Comparison of ENCODE assay signal across 14 cellular contexts in genomic region chr5:168837852-168838251, GRCh38.
DNase-seq lines count a peak whose midpoint lies in the region; ATAC-seq and TF ChIP-seq lines count a peak whose summit lies in the region.
"Had no signal": no experiment of that assay in that cellular context is flagged by ENCODE, and none has a peak within 500 bp of the region (broad histone marks: within the 10 kb centered on the region; RNA-seq: fewer than 3 reads in every experiment).

No MANE protein-coding gene starts in this region.

- peaks cover 0 to 12% of the 10 kb centered on the region in 2 donors for H3K4me1 ChIP-seq in right atrium auricular region
- H3K4me1 ChIP-seq in heart left ventricle: peaks cover 0 to 12% (median 2%) of the 10 kb centered on the region in 12 donors
- H3K4me1 ChIP-seq: A549, Caco-2, HAP-1 had no signal

- H3K27ac ChIP-seq in right atrium auricular region: peak overlapping the region; percentile 23 to 50
- no peak overlapping the region for H3K27ac ChIP-seq in heart left ventricle
- H3K27ac ChIP-seq: A549 had no signal

- CTCF ChIA-PET in activated CD8-positive, alpha-beta T cell treated with anti-CD3 and anti-CD28 coated beads for 36 hours (lab: Charles Lee): interaction anchor here (1.9 to 2.3 kb wide), 2 partner anchors 10 to 36 kb away, joined by 4 to 6 read pairs; no protein-coding TSS in a partner anchor
- CTCF ChIA-PET in activated CD8-positive, alpha-beta T cell treated with anti-CD3 and anti-CD28 coated beads, Interleukin-2, amount 10 ng/mL, durations not matched to agents 7 days and 5 days (lab: Charles Lee): no interaction called here

- TF ChIP-seq CTCF in activated CD8-positive, alpha-beta T cell treated with anti-CD3 and anti-CD28 coated beads for 36 hours (IDR thresholded peaks at IDR 0.05): no peak
- TF ChIP-seq CTCF in right atrium auricular region (IDR thresholded peaks at IDR 0.05): no peak
- no peak for TF ChIP-seq CTCF in heart left ventricle (IDR thresholded peaks at IDR 0.05)

- peaks cover 32% of the 10 kb centered on the region for H3K4me1 Mint-ChIP-seq in activated CD8-positive, alpha-beta T cell treated with anti-CD3 and anti-CD28 coated beads for 36 hours (ENCODE audit: low read depth)
- peaks cover 27% of the 10 kb centered on the region for H3K4me1 Mint-ChIP-seq in activated CD8-positive, alpha-beta T cell treated with anti-CD3 and anti-CD28 coated beads, Interleukin-2, amount 10 ng/mL, durations not matched to agents 7 days and 5 days (ENCODE audit: low read depth)
- H3K4me1 Mint-ChIP-seq in activated naive CD8-positive, alpha-beta T cell (ENCODE audit: low read depth): peaks cover 5% of the 10 kb centered on the region
- peaks cover 50% of the 10 kb centered on the region for H3K4me1 Mint-ChIP-seq in stimulated activated naive CD8-positive, alpha-beta T cell treated with anti-CD3 and anti-CD28 coated beads, Interleukin-15, amount 100 ng/mL, for 72 hours
- H3K4me1 Mint-ChIP-seq: CD14-positive monocyte; CD8-positive, alpha-beta memory T cell had no signal

- peaks cover 6% of the 10 kb centered on the region for H3K36me3 Mint-ChIP-seq in activated CD8-positive, alpha-beta T cell treated with anti-CD3 and anti-CD28 coated beads for 36 hours (ENCODE audit: low read depth)
- H3K36me3 Mint-ChIP-seq in activated CD8-positive, alpha-beta T cell treated with anti-CD3 and anti-CD28 coated beads, Interleukin-2, amount 10 ng/mL, durations not matched to agents 7 days and 5 days (ENCODE audit: low read depth): peaks cover 3% of the 10 kb centered on the region
- H3K36me3 Mint-ChIP-seq in activated naive CD8-positive, alpha-beta T cell: no peaks in the 10 kb centered on the region
- H3K36me3 Mint-ChIP-seq: CD14-positive monocyte; CD8-positive, alpha-beta memory T cell had no signal

- 62 to 82% (median 76%) methylated on average over 3 of the region's 3 CpGs for WGBS in heart left ventricle, 4 donors

- intact Hi-C loops in activated CD8-positive, alpha-beta T cell treated with anti-CD3 and anti-CD28 coated beads for 36 hours (cut with micrococcal nuclease): loop anchor here (5.0 kb wide), 1 partner anchor 36 kb away; no protein-coding TSS in a partner anchor
- intact Hi-C loops in heart left ventricle (cut with DNase I): no loop called here

- no peak for ATAC-seq in activated CD8-positive, alpha-beta T cell treated with anti-CD3 and anti-CD28 coated beads for 36 hours
- no peak for ATAC-seq in activated CD8-positive, alpha-beta T cell treated with anti-CD3 and anti-CD28 coated beads, Interleukin-2, amount 10 ng/mL, durations not matched to agents 7 days and 5 days
- ATAC-seq in heart left ventricle: no peak
- no peak for ATAC-seq in stimulated activated naive CD8-positive, alpha-beta T cell treated with anti-CD3 and anti-CD28 coated beads, Interleukin-15, amount 100 ng/mL, for 72 hours
- ATAC-seq: A549 had no signal

- TF ChIP-seq POLR2A in heart left ventricle (IDR thresholded peaks at IDR 0.05): no peak

- H3K27me3 ChIP-seq in right atrium auricular region: no peaks in the 10 kb centered on the region
- no peaks in the 10 kb centered on the region for H3K27me3 ChIP-seq in heart left ventricle

- H3K27me3 Mint-ChIP-seq in activated CD8-positive, alpha-beta T cell treated with anti-CD3 and anti-CD28 coated beads for 36 hours: peaks cover 12% of the 10 kb centered on the region
- no peaks in the 10 kb centered on the region for H3K27me3 Mint-ChIP-seq in activated CD8-positive, alpha-beta T cell treated with anti-CD3 and anti-CD28 coated beads, Interleukin-2, amount 10 ng/mL, durations not matched to agents 7 days and 5 days (ENCODE audit: low read depth)
- H3K27me3 Mint-ChIP-seq in activated naive CD8-positive, alpha-beta T cell: peaks cover 2% of the 10 kb centered on the region
- H3K27me3 Mint-ChIP-seq in stimulated activated naive CD8-positive, alpha-beta T cell treated with anti-CD3 and anti-CD28 coated beads, Interleukin-15, amount 100 ng/mL, for 72 hours: peaks cover 33% of the 10 kb centered on the region

- H3K27ac Mint-ChIP-seq in activated CD8-positive, alpha-beta T cell treated with anti-CD3 and anti-CD28 coated beads for 36 hours: peak overlapping the region; percentile 80
- no peak overlapping the region for H3K27ac Mint-ChIP-seq in activated CD8-positive, alpha-beta T cell treated with anti-CD3 and anti-CD28 coated beads, Interleukin-2, amount 10 ng/mL, durations not matched to agents 7 days and 5 days
- peak overlapping the region; percentile 7 for H3K27ac Mint-ChIP-seq in activated naive CD8-positive, alpha-beta T cell
- peak overlapping the region; percentile 81 to 82 for H3K27ac Mint-ChIP-seq in stimulated activated naive CD8-positive, alpha-beta T cell treated with anti-CD3 and anti-CD28 coated beads, Interleukin-15, amount 100 ng/mL, for 72 hours
- H3K27ac Mint-ChIP-seq: CD14-positive monocyte; CD8-positive, alpha-beta memory T cell had no signal

- H3K9me3 ChIP-seq in right atrium auricular region: no peaks in the 10 kb centered on the region
- H3K9me3 ChIP-seq in heart left ventricle: no peaks in the 10 kb centered on the region
- H3K9me3 ChIP-seq: A549, Caco-2, HAP-1 had no signal

- H3K4me3 ChIP-seq in right atrium auricular region (no peak overlapping the region), heart left ventricle (no peak overlapping the region)
- H3K4me3 ChIP-seq: A549, HAP-1 had no signal

- H3K4me3 Mint-ChIP-seq in activated CD8-positive, alpha-beta T cell treated with anti-CD3 and anti-CD28 coated beads for 36 hours: no peak overlapping the region
- no peak overlapping the region for H3K4me3 Mint-ChIP-seq in activated CD8-positive, alpha-beta T cell treated with anti-CD3 and anti-CD28 coated beads, Interleukin-2, amount 10 ng/mL, durations not matched to agents 7 days and 5 days
- H3K4me3 Mint-ChIP-seq in activated naive CD8-positive, alpha-beta T cell: no peak overlapping the region
- H3K4me3 Mint-ChIP-seq in stimulated activated naive CD8-positive, alpha-beta T cell treated with anti-CD3 and anti-CD28 coated beads, Interleukin-15, amount 100 ng/mL, for 72 hours: no peak overlapping the region
- H3K4me3 Mint-ChIP-seq: CD14-positive monocyte; CD8-positive, alpha-beta memory T cell had no signal

- no peak for DNase-seq in activated CD8-positive, alpha-beta T cell treated with anti-CD3 and anti-CD28 coated beads for 36 hours
- no peak for DNase-seq in activated CD8-positive, alpha-beta T cell treated with anti-CD3 and anti-CD28 coated beads, Interleukin-2, amount 10 ng/mL, durations not matched to agents 7 days and 5 days
- DNase-seq in right atrium auricular region (ENCODE audit: low spot score): no peak
- DNase-seq in heart left ventricle: no peak
- DNase-seq in stimulated activated naive CD8-positive, alpha-beta T cell treated with anti-CD3 and anti-CD28 coated beads, Interleukin-15, amount 100 ng/mL, for 72 hours: no peak
- DNase-seq in T1000 (lab: John Stamatoyannopoulos, UW): no peak
- DNase-seq: Caco-2; CD8-positive, alpha-beta memory T cell; DMS53; GF-D8 had no signal

- H3K9me3 Mint-ChIP-seq in activated CD8-positive, alpha-beta T cell treated with anti-CD3 and anti-CD28 coated beads for 36 hours: peaks cover 10% of the 10 kb centered on the region
- peaks cover 8% of the 10 kb centered on the region for H3K9me3 Mint-ChIP-seq in activated CD8-positive, alpha-beta T cell treated with anti-CD3 and anti-CD28 coated beads, Interleukin-2, amount 10 ng/mL, durations not matched to agents 7 days and 5 days (ENCODE audit: insufficient read depth)
- H3K9me3 Mint-ChIP-seq in activated naive CD8-positive, alpha-beta T cell (ENCODE audit: low read depth): no peaks in the 10 kb centered on the region
- H3K9me3 Mint-ChIP-seq in stimulated activated naive CD8-positive, alpha-beta T cell treated with anti-CD3 and anti-CD28 coated beads, Interleukin-15, amount 100 ng/mL, for 72 hours: peaks cover 4 to 8% of the 10 kb centered on the region in 2 donors

- H3K36me3 ChIP-seq in right atrium auricular region (no peaks in the 10 kb centered on the region), heart left ventricle (no peaks in the 10 kb centered on the region)
- H3K36me3 ChIP-seq: HAP-1 had no signal

- POLR2A ChIA-PET in activated CD8-positive, alpha-beta T cell treated with anti-CD3 and anti-CD28 coated beads for 36 hours (lab: Charles Lee): interaction anchor here (1.4 to 1.9 kb wide), 2 partner anchors 10 to 39 kb away, joined by 3 to 5 read pairs; no protein-coding TSS in a partner anchor
- POLR2A ChIA-PET in activated CD8-positive, alpha-beta T cell treated with anti-CD3 and anti-CD28 coated beads, Interleukin-2, amount 10 ng/mL, durations not matched to agents 7 days and 5 days (lab: Charles Lee): no interaction called here

Comparison
In these comparisons a context has a peak if more than half of its experiments do, and no peak if none do; other contexts are left out.
1. H3K27ac ChIP-seq: peak in right atrium auricular region (2 of 2); none in heart left ventricle (0 of 12).